16 cellular contexts compared by ENCODE assay signal in the genomic region with DNA sequence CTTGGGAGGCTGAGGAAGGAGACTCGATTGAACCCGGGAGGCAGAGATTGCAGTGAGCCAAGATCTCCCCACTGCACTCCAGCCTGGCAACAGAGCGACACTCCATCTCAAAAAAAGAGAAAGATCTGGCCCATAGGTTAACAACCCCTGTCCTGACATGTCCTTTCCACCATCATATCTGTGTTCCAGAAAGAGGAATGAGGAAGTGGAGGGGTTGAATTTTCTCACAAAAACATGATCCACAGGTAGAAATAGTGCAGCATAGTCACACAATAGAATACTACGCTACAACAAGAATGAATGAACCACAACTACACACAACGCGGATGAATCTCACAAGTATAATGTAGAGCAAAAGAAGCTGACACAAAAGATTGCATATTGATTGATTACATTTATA. TPM values are rescaled to one million over a fixed set of nuclear protein-coding genes. Genes with fewer than 3 reads are reported as not detected.
DNase-seq lines count a peak whose midpoint lies in the region; FAIRE-seq and TF ChIP-seq lines count a peak whose summit lies in the region.
"Had no signal": no experiment of that assay in that cellular context is flagged by ENCODE, and none has a peak within 500 bp of the region (broad histone marks: within the 10 kb centered on the region; RNA-seq: fewer than 3 reads in every experiment).

No MANE protein-coding gene starts in this region.

- no peaks in the 10 kb centered on the region for H3K4me1 ChIP-seq in endodermal cell (ENCODE audit: control insufficient read depth, insufficient read depth, low read length)
- peaks cover 13% of the 10 kb centered on the region for H3K4me1 ChIP-seq in keratinocyte (ENCODE audit: control insufficient read depth, extremely low read depth, insufficient read depth, low read length)

- TF ChIP-seq CTCF in endodermal cell (conservative IDR thresholded peaks at IDR 0.05): no peak
- TF ChIP-seq CTCF in keratinocyte (optimal IDR thresholded peaks at IDR 0.05 in 1 of 3, IDR thresholded peaks at IDR 0.05 in 1 of 3, conservative IDR thresholded peaks at IDR 0.05 in 1 of 3; ENCODE audit: extremely low read depth in 1 of 3, insufficient read depth in 2 of 3, low read length in 3 of 3): no peak

- H3K79me2 ChIP-seq in keratinocyte (ENCODE audit: control insufficient read depth, insufficient read depth, low read length): no peaks in the 10 kb centered on the region

- H3K27me3 ChIP-seq in endodermal cell (ENCODE audit: control insufficient read depth, insufficient read depth, low read length, poor library complexity, severe bottlenecking) (no peaks in the 10 kb centered on the region), keratinocyte (ENCODE audit: control insufficient read depth, extremely low read depth, insufficient read depth, low read length) (no peaks in the 10 kb centered on the region)
- H3K27me3 ChIP-seq: BE2C had no signal

- H3K27ac Mint-ChIP-seq in endodermal cell: no peak overlapping the region
- H3K27ac Mint-ChIP-seq: CD8-positive, alpha-beta T cell had no signal

- peak overlapping the region; percentile 2 for H3K4me2 ChIP-seq in keratinocyte (ENCODE audit: control insufficient read depth, extremely low read depth, insufficient read depth, low read depth, low read length)

- H3K27me3 Mint-ChIP-seq in endodermal cell (ENCODE audit: insufficient read depth): peaks cover 4% of the 10 kb centered on the region

- H3K4me3 Mint-ChIP-seq in endodermal cell: no peak overlapping the region
- H3K4me3 Mint-ChIP-seq: CD14-positive monocyte; CD8-positive, alpha-beta T cell had no signal

- H3K4me1 Mint-ChIP-seq in endodermal cell: no peaks in the 10 kb centered on the region
- H3K4me1 Mint-ChIP-seq: CD14-positive monocyte had no signal

- H3K9ac ChIP-seq in endodermal cell (ENCODE audit: extremely low read depth, low read length, poor library complexity, severe bottlenecking) (no peak overlapping the region), keratinocyte (ENCODE audit: control insufficient read depth, extremely low read depth, insufficient read depth, low read length) (no peak overlapping the region)
- H3K9ac ChIP-seq: GM23248 had no signal

- H3K4me3 ChIP-seq in endodermal cell (ENCODE audit: low read length): no peak overlapping the region
- no peak overlapping the region for H3K4me3 ChIP-seq in keratinocyte (ENCODE audit: control insufficient read depth in 2 of 3, extremely low read depth in 1 of 3, insufficient read depth in 2 of 3, low read depth in 1 of 3, low read length in 3 of 3)
- H3K4me3 ChIP-seq: GM23248 had no signal

- dilution Hi-C loops in keratinocyte (cut with MboI; ENCODE audit: extremely low pct_ligation_motif_present, low sequenced_read_pairs): no loop called here

- no peak for FAIRE-seq in GM12891 (lab: Jason Lieb, UNC)
- no peak for FAIRE-seq in keratinocyte (lab: Jason Lieb, UNC)
- FAIRE-seq: A204.1, H54 had no signal

- H3K27ac ChIP-seq in endodermal cell (ENCODE audit: low read depth, low read length) (no peak overlapping the region), keratinocyte (ENCODE audit: control insufficient read depth, insufficient read depth, low read length) (no peak overlapping the region)
- H3K27ac ChIP-seq: GM23248, HL-60 had no signal

- no peaks in the 10 kb centered on the region for H3K9me3 Mint-ChIP-seq in endodermal cell
- H3K9me3 Mint-ChIP-seq: CD8-positive, alpha-beta T cell had no signal

- H3K9me3 ChIP-seq in endodermal cell (ENCODE audit: control insufficient read depth, low read length) (no peaks in the 10 kb centered on the region), keratinocyte (ENCODE audit: control insufficient read depth, low read depth, low read length) (no peaks in the 10 kb centered on the region)
- H3K9me3 ChIP-seq: BE2C had no signal

- H2AFZ ChIP-seq in keratinocyte (ENCODE audit: control insufficient read depth, low read length): peak overlapping the region; percentile 50
- H2AFZ ChIP-seq: GM23248 had no signal

- no peaks in the 10 kb centered on the region for H3K36me3 Mint-ChIP-seq in endodermal cell (ENCODE audit: low read depth)
- H3K36me3 Mint-ChIP-seq: CD14-positive monocyte; CD8-positive, alpha-beta T cell had no signal

- H3K36me3 ChIP-seq in endodermal cell (ENCODE audit: control insufficient read depth, insufficient read depth, low read length) (no peaks in the 10 kb centered on the region), keratinocyte (ENCODE audit: control insufficient read depth in 2 of 2, extremely low read depth in 1 of 2, insufficient read depth in 2 of 2, low read length in 2 of 2) (no peaks in the 10 kb centered on the region)
- H3K36me3 ChIP-seq: BE2C had no signal

- H4K20me1 ChIP-seq in keratinocyte (ENCODE audit: control insufficient read depth, extremely low read depth, insufficient read depth, low read length): no peaks in the 10 kb centered on the region

- DNase-seq in GM12891 (ENCODE audit: insufficient read length, low spot score) (no peak), endodermal cell (peak; percentile 13), keratinocyte (ENCODE audit: low read depth, low spot score) (no peak), NCI-H446 treated with DMSO at 0.1 percent for 48 hours (lab: John Stamatoyannopoulos, UW) (no peak), OCI-M2 (lab: John Stamatoyannopoulos, UW; ENCODE audit: unreplicated experiment) (no peak)
- DNase-seq: BE2C, COR-L47, DND-41, GDM1, GM23248 had no signal

- WGBS in endodermal cell (ENCODE audit: insufficient coverage in 1 of 2, insufficient read length in 1 of 2), 2 experiments: 95 to 100% methylated on average over 2 to 4 of the region's 6 CpGs

- no peaks in the 10 kb centered on the region for H3K9me1 ChIP-seq in keratinocyte (ENCODE audit: control insufficient read depth, extremely low read depth, insufficient read depth, low read length)

- no peak for TF ChIP-seq POLR2A in GM12891 (IDR thresholded peaks at IDR 0.05; ENCODE audit: low read depth, low read length)

RNA-seq across cellular contexts. Expression of a gene that starts 4.7 kb away (rescaled TPM):
- not detected for polyA plus RNA-seq in GM12891 (2012; ENCODE audit: low read depth, missing spikeins)
- not detected for total RNA-seq in endodermal cell
- polyA plus RNA-seq in endodermal cell (2013, experiment 1 of 2): not detected
- not detected for polyA plus RNA-seq in endodermal cell (2013, experiment 2 of 2)
- polyA plus RNA-seq in keratinocyte: not detected in 3 replicates
- not detected for polyA plus RNA-seq in keratinocyte (2011; ENCODE audit: low read depth)
- not detected in 2 replicates for polyA plus RNA-seq in keratinocyte (2011; cell fraction: cytosol; rRNA removed)
- polyA plus RNA-seq in keratinocyte (2011; cell fraction: nucleus; rRNA removed): not detected in 2 replicates
- not detected in 2 replicates for polyA plus RNA-seq in keratinocyte (2012; ENCODE audit: low replicate concordance)
- polyA minus RNA-seq in keratinocyte: not detected in 3 replicates
- polyA minus RNA-seq in keratinocyte (2011; cell fraction: cytosol; rRNA and poly(A)+ RNA removed): not detected
- polyA minus RNA-seq in keratinocyte (2011; cell fraction: nucleus; rRNA and poly(A)+ RNA removed): not detected in 2 replicates
- total RNA-seq: CD8-positive, alpha-beta T cell; GM23248 had no signal
- polyA plus RNA-seq: CD14-positive monocyte, GM23248 had no signal

RNA-seq across cellular contexts. Expression of a gene that starts 11.0 kb away (rescaled TPM):
- polyA plus RNA-seq in GM12891 (2012; ENCODE audit: low read depth, missing spikeins): 8.9 TPM
- 10 to 100 TPM; 17.8 to 23.2 TPM for total RNA-seq in endodermal cell
- 9.9 TPM for polyA plus RNA-seq in endodermal cell (2013, experiment 1 of 2)
- 9.7 TPM for polyA plus RNA-seq in endodermal cell (2013, experiment 2 of 2)
- polyA plus RNA-seq in keratinocyte: 15.9 to 21.0 TPM (median 17.3 TPM) in 3 replicates
- 7.3 TPM for polyA plus RNA-seq in keratinocyte (2011; ENCODE audit: low read depth)
- 13.2 and 19.4 TPM in 2 replicates for polyA plus RNA-seq in keratinocyte (2011; cell fraction: cytosol; rRNA removed)
- polyA plus RNA-seq in keratinocyte (2011; cell fraction: nucleus; rRNA removed): 10.6 and 11.0 TPM in 2 replicates
- 9.0 and 13.8 TPM in 2 replicates for polyA plus RNA-seq in keratinocyte (2012; ENCODE audit: low replicate concordance)
- polyA minus RNA-seq in keratinocyte: 4.0 to 8.8 TPM (median 8.2 TPM) in 3 replicates
- 11.7 TPM for polyA minus RNA-seq in keratinocyte (2011; cell fraction: cytosol; rRNA and poly(A)+ RNA removed)
- polyA minus RNA-seq in keratinocyte (2011; cell fraction: nucleus; rRNA and poly(A)+ RNA removed): 4.9 and 7.8 TPM in 2 replicates

RNA-seq across cellular contexts. Expression of a gene that starts 27.3 kb away (rescaled TPM):
- 0.18 TPM for polyA plus RNA-seq in GM12891 (2012; ENCODE audit: low read depth, missing spikeins)
- total RNA-seq in endodermal cell: 10 to 100 TPM; 27.2 TPM
- 11.5 TPM for polyA plus RNA-seq in endodermal cell (2013, experiment 1 of 2)
- polyA plus RNA-seq in endodermal cell (2013, experiment 2 of 2): 11.1 TPM
- not detected in 3 replicates for polyA plus RNA-seq in keratinocyte
- polyA plus RNA-seq in keratinocyte (2011; ENCODE audit: low read depth): not detected
- not detected in 2 replicates for polyA plus RNA-seq in keratinocyte (2011; cell fraction: cytosol; rRNA removed)
- not detected in 2 replicates for polyA plus RNA-seq in keratinocyte (2011; cell fraction: nucleus; rRNA removed)
- not detected in 2 replicates for polyA plus RNA-seq in keratinocyte (2012; ENCODE audit: low replicate concordance)
- polyA minus RNA-seq in keratinocyte: 0.10 TPM in 1 of 3 replicates, not detected in the others
- not detected for polyA minus RNA-seq in keratinocyte (2011; cell fraction: cytosol; rRNA and poly(A)+ RNA removed)
- not detected in 2 replicates for polyA minus RNA-seq in keratinocyte (2011; cell fraction: nucleus; rRNA and poly(A)+ RNA removed)
- total RNA-seq: CD8-positive, alpha-beta T cell; GM23248 had no signal
- polyA plus RNA-seq: CD14-positive monocyte, GM23248 had no signal

RNA-seq across cellular contexts. Expression of a gene that starts 36.1 kb away (rescaled TPM):
- polyA plus RNA-seq in GM12891 (2012; ENCODE audit: low read depth, missing spikeins): 0.22 TPM
- not detected for total RNA-seq in endodermal cell
- polyA plus RNA-seq in endodermal cell (2013, experiment 1 of 2): not detected
- polyA plus RNA-seq in endodermal cell (2013, experiment 2 of 2): not detected
- polyA plus RNA-seq in keratinocyte: not detected in 3 replicates
- not detected for polyA plus RNA-seq in keratinocyte (2011; ENCODE audit: low read depth)
- polyA plus RNA-seq in keratinocyte (2011; cell fraction: cytosol; rRNA removed): not detected in 2 replicates
- polyA plus RNA-seq in keratinocyte (2011; cell fraction: nucleus; rRNA removed): not detected in 2 replicates
- polyA plus RNA-seq in keratinocyte (2012; ENCODE audit: low replicate concordance): not detected in 2 replicates
- not detected in 3 replicates for polyA minus RNA-seq in keratinocyte
- polyA minus RNA-seq in keratinocyte (2011; cell fraction: cytosol; rRNA and poly(A)+ RNA removed): not detected
- polyA minus RNA-seq in keratinocyte (2011; cell fraction: nucleus; rRNA and poly(A)+ RNA removed): not detected in 2 replicates
- total RNA-seq: CD8-positive, alpha-beta T cell; GM23248 had no signal
- polyA plus RNA-seq: AG04450, CD14-positive monocyte, GM23248 had no signal

RNA-seq across cellular contexts. Expression of a gene that starts 50.7 kb away (rescaled TPM):
- 43.5 TPM for polyA plus RNA-seq in GM12891 (2012; ENCODE audit: low read depth, missing spikeins)
- total RNA-seq in endodermal cell: 10 to 100 TPM; 77.0 to 96.1 TPM
- 88.1 TPM for polyA plus RNA-seq in endodermal cell (2013, experiment 1 of 2)
- 84.5 TPM for polyA plus RNA-seq in endodermal cell (2013, experiment 2 of 2)
- 40.3 to 62.9 TPM (median 58.0 TPM) in 3 replicates for polyA plus RNA-seq in keratinocyte
- polyA plus RNA-seq in keratinocyte (2011; ENCODE audit: low read depth): 15.2 TPM
- polyA plus RNA-seq in keratinocyte (2011; cell fraction: cytosol; rRNA removed): 61.0 and 79.3 TPM in 2 replicates
- polyA plus RNA-seq in keratinocyte (2011; cell fraction: nucleus; rRNA removed): 34.3 and 35.6 TPM in 2 replicates
- polyA plus RNA-seq in keratinocyte (2012; ENCODE audit: low replicate concordance): 49.8 and 63.9 TPM in 2 replicates
- 35.1 to 53.4 TPM (median 47.2 TPM) in 3 replicates for polyA minus RNA-seq in keratinocyte
- polyA minus RNA-seq in keratinocyte (2011; cell fraction: cytosol; rRNA and poly(A)+ RNA removed): 36.6 TPM
- 13.1 and 18.4 TPM in 2 replicates for polyA minus RNA-seq in keratinocyte (2011; cell fraction: nucleus; rRNA and poly(A)+ RNA removed)
